ENCODE assay signal across 11 cellular contexts in the genomic region with DNA sequence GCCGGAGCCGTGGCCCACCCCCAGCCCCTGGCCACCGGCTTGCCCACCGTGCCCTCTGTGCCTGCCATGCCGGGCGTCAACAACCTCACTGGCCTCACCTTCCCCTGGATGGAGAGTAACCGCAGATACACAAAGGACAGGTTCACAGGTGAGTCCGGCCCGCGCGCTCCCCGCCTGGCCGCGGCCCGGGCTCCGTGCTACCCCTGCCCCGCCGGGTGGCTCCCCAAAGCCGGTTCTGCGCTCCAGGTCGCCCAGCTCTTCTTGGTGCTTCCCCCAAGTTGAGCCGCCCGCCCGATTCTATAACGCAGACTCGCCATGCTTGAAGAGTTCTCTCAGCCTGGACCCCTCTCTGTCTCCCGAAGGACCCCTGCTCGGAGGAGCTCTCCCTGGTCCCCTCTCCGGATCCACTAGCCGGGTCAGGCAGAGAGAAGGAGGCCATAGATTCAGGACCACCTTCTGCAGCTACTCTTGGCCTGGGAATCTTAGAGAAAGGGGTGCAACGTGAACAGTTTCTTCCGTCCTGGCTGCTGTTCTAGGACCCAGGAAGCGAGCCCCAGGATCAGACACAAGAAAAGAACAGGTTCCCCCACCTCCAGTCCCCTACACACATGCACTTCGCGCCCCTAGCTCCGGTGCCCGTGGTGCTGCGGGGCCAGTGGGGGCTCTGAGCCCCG. TPM values are rescaled to one million over a fixed set of nuclear protein-coding genes. Genes with fewer than 3 reads are reported as not detected.
A peak's percentile ranks its signal among the peaks of the same experiment; 100 is the strongest.
DNase-seq lines count a peak whose midpoint lies in the region; ATAC-seq and TF ChIP-seq lines count a peak whose summit lies in the region.
"Had no signal": no experiment of that assay in that cellular context is flagged by ENCODE, and none has a peak within 500 bp of the region (broad histone marks: within the 10 kb centered on the region; RNA-seq: fewer than 3 reads in every experiment).

No MANE protein-coding gene starts in this region.

- peak overlapping the region; percentile 50 for H3K4me3 ChIP-seq in A673 (ENCODE audit: low read depth, low read length, poor library complexity, severe bottlenecking)
- H3K4me3 ChIP-seq in CD8-positive, alpha-beta T cell (ENCODE audit: low read depth, low read length): peak overlapping the region; percentile 23
- no peak overlapping the region for H3K4me3 ChIP-seq in effector memory CD4-positive, alpha-beta T cell (ENCODE audit: insufficient read depth, low read depth, low read length, poor library complexity, severe bottlenecking)

- H3K4me1 ChIP-seq in A673 (ENCODE audit: insufficient read depth, low read length, poor library complexity, severe bottlenecking): no peaks in the 10 kb centered on the region
- H3K4me1 ChIP-seq in CD8-positive, alpha-beta T cell (ENCODE audit: insufficient read depth, low read length): peaks cover 35% of the 10 kb centered on the region
- peaks cover 37% of the 10 kb centered on the region for H3K4me1 ChIP-seq in effector memory CD4-positive, alpha-beta T cell (ENCODE audit: control insufficient read depth, insufficient read depth, low read length, poor library complexity, severe bottlenecking)

- H3K9me3 Mint-ChIP-seq in CD8-positive, alpha-beta T cell: no peaks in the 10 kb centered on the region
- H3K9me3 Mint-ChIP-seq in brain: peaks cover 0 to 9% (median 3%) of the 10 kb centered on the region in 5 experiments
- H3K9me3 Mint-ChIP-seq in naive thymus-derived CD8-positive, alpha-beta T cell: peaks cover 0 to 3% (median 0%) of the 10 kb centered on the region in 9 donors

- CTCF ChIA-PET in A673 (lab: Charles Lee): interaction anchor here (0.5 kb wide), 1 partner anchor 156 kb away, joined by 6 read pairs; no protein-coding TSS in a partner anchor
- CTCF ChIA-PET in CD8-positive, alpha-beta T cell (lab: Charles Lee): interaction anchor here (0.6 to 2.8 kb wide), 4 partner anchors 10 to 1704 kb away, joined by 3 to 25 read pairs (median 6); no protein-coding TSS in a partner anchor

- H3K27me3 Mint-ChIP-seq in CD8-positive, alpha-beta T cell (ENCODE audit: low read depth): peaks cover 66% of the 10 kb centered on the region
- H3K27me3 Mint-ChIP-seq in brain: peaks cover 98% of the 10 kb centered on the region
- H3K27me3 Mint-ChIP-seq in naive thymus-derived CD8-positive, alpha-beta T cell: peaks cover 38 to 90% (median 70%) of the 10 kb centered on the region in 5 donors

- H3K27ac ChIP-seq in A673 (ENCODE audit: low read depth, low read length, poor library complexity, severe bottlenecking): no peak overlapping the region
- H3K27ac ChIP-seq in CD8-positive, alpha-beta T cell (ENCODE audit: low read depth, low read length): no peak overlapping the region
- no peak overlapping the region for H3K27ac ChIP-seq in effector memory CD4-positive, alpha-beta T cell (ENCODE audit: insufficient read depth, low read length, poor library complexity, severe bottlenecking)
- H3K27ac ChIP-seq: RWPE1 had no signal

- H3K4me1 Mint-ChIP-seq in CD8-positive, alpha-beta T cell (ENCODE audit: low read depth): peaks cover 30% of the 10 kb centered on the region
- H3K4me1 Mint-ChIP-seq in brain: peaks cover 15% of the 10 kb centered on the region
- peaks cover 17 to 40% (median 32%) of the 10 kb centered on the region in 4 donors for H3K4me1 Mint-ChIP-seq in naive thymus-derived CD8-positive, alpha-beta T cell

- H3K9me3 ChIP-seq in A673 (ENCODE audit: low read depth, low read length, poor library complexity, severe bottlenecking): no peaks in the 10 kb centered on the region
- no peaks in the 10 kb centered on the region for H3K9me3 ChIP-seq in CD8-positive, alpha-beta T cell (ENCODE audit: low read length)
- no peaks in the 10 kb centered on the region for H3K9me3 ChIP-seq in effector memory CD4-positive, alpha-beta T cell (ENCODE audit: control insufficient read depth, low read length)

- TF ChIP-seq CTCF in A673 (conservative IDR thresholded peaks at IDR 0.05; ENCODE audit: low read depth, low read length) (no peak), brain (conservative IDR thresholded peaks at IDR 0.05) (no peak)
- no peak for TF ChIP-seq CTCF in CD8-positive, alpha-beta T cell (IDR thresholded peaks at IDR 0.05)

- intact Hi-C loops in A673 (cut with micrococcal nuclease; ENCODE audit: unreplicated experiment): no loop called here
- intact Hi-C loops in CD8-positive, alpha-beta T cell (cut with DNase I, micrococcal nuclease): no loop called here

- POLR2A ChIA-PET in A673 (lab: Charles Lee; ENCODE audit: low non-redundant PET): no interaction called here
- POLR2A ChIA-PET in CD8-positive, alpha-beta T cell (lab: Charles Lee): interaction anchor here (0.6 kb wide), 1 partner anchor 503 kb away, joined by 4 read pairs; no protein-coding TSS in a partner anchor
- POLR2A ChIA-PET in naive thymus-derived CD8-positive, alpha-beta T cell (lab: Charles Lee): interaction anchor here (0.6 to 2.1 kb wide), 2 partner anchors 9 to 22 kb away, joined by 3 to 7 read pairs; no protein-coding TSS in a partner anchor

- peaks cover 88% of the 10 kb centered on the region for H3K27me3 ChIP-seq in A673 (replicated peaks; ENCODE audit: insufficient read depth, low read depth, low read length, poor library complexity)
- H3K27me3 ChIP-seq in CD8-positive, alpha-beta T cell (ENCODE audit: insufficient read depth, low read length): peaks cover 46% of the 10 kb centered on the region
- H3K27me3 ChIP-seq in effector memory CD4-positive, alpha-beta T cell (replicated peaks; ENCODE audit: control insufficient read depth, insufficient read depth, low read length, poor library complexity, severe bottlenecking): peaks cover 70% of the 10 kb centered on the region

- H3K36me3 Mint-ChIP-seq in CD8-positive, alpha-beta T cell: no peaks in the 10 kb centered on the region
- H3K36me3 Mint-ChIP-seq in brain: no peaks in the 10 kb centered on the region
- no peaks in the 10 kb centered on the region for H3K36me3 Mint-ChIP-seq in naive thymus-derived CD8-positive, alpha-beta T cell

- H3K36me3 ChIP-seq in A673 (ENCODE audit: insufficient read depth, low read length, poor library complexity, severe bottlenecking): no peaks in the 10 kb centered on the region
- no peaks in the 10 kb centered on the region for H3K36me3 ChIP-seq in CD8-positive, alpha-beta T cell (ENCODE audit: insufficient read depth, low read length)
- H3K36me3 ChIP-seq in effector memory CD4-positive, alpha-beta T cell (ENCODE audit: control insufficient read depth, insufficient read depth, low read length): no peaks in the 10 kb centered on the region

- no peak for ATAC-seq in CD8-positive, alpha-beta T cell
- ATAC-seq in naive thymus-derived CD8-positive, alpha-beta T cell: peak in 1 of 2 donors; percentile 19
- ATAC-seq in GM19395 (IDR thresholded peaks at IDR 0.05; ENCODE audit: unreplicated experiment): no peak
- ATAC-seq: HCT116 had no signal

- no peak for DNase-seq in A673 (ENCODE audit: low spot score)
- no peak for DNase-seq in CD8-positive, alpha-beta T cell
- DNase-seq in naive thymus-derived CD8-positive, alpha-beta T cell: no peak
- no peak for DNase-seq in effector memory CD4-positive, alpha-beta T cell
- no peak for DNase-seq in NCI-H526 treated with DMSO at 0.1 percent for 48 hours (lab: John Stamatoyannopoulos, UW)
- no peak for DNase-seq in NCI-H1417 treated with DMSO at 0.1 percent for 48 hours (lab: John Stamatoyannopoulos, UW)
- DNase-seq: NCI-H2107 had no signal

- BruUV-seq in A673 (replicated peaks; lab: Mats Ljungman, UMichigan): no TSS peak

- H3K27ac Mint-ChIP-seq in CD8-positive, alpha-beta T cell: no peak overlapping the region
- no peak overlapping the region for H3K27ac Mint-ChIP-seq in brain
- H3K27ac Mint-ChIP-seq in naive thymus-derived CD8-positive, alpha-beta T cell: peak overlapping the region in 1 of 10 donors; percentile 13

- peak overlapping the region; percentile 68 for H3K4me3 Mint-ChIP-seq in CD8-positive, alpha-beta T cell
- peak overlapping the region in 4 of 5 experiments; percentile 47 to 74 (median 68) for H3K4me3 Mint-ChIP-seq in brain
- peak overlapping the region; percentile 22 to 78 (median 68) for H3K4me3 Mint-ChIP-seq in naive thymus-derived CD8-positive, alpha-beta T cell

RNA-seq across cellular contexts. Expression of a gene that starts 1.0 kb away (rescaled TPM):
- 0.17 TPM in 1 of 2 replicates, not detected in the other for total RNA-seq in A673 (2021)
- not detected for total RNA-seq in CD8-positive, alpha-beta T cell
- polyA plus RNA-seq in brain (ENCODE audit: insufficient read depth, low read depth, low replicate concordance): not detected
- total RNA-seq in naive thymus-derived CD8-positive, alpha-beta T cell: not detected
- polyA plus RNA-seq in naive thymus-derived CD8-positive, alpha-beta T cell: not detected
